1 cellular context compared by ENCODE assay signal in genomic region chr19:16111160-16111908, GRCh38.
A peak's percentile ranks its signal among the peaks of the same experiment; 100 is the strongest.
TF ChIP-seq lines count a peak whose summit lies in the region.

Gene RAB8A (plus strand): TSS chr19:16111889. CDS start chr19:16111902, 13 bp downstream.

TF ChIP-seq in GM12878, 131 proteins besides CTCF, POLR2A, EP300 and RAD21 (continued from another document):
- TF ChIP-seq MYB (IDR thresholded peaks at IDR 0.05; ENCODE audit: borderline replicate concordance, low read depth, low read length), result no peak
- TF ChIP-seq NFIC (IDR thresholded peaks at IDR 0.05; ENCODE audit: low read depth, low read length), result no peak
- TF ChIP-seq JUNB (IDR thresholded peaks at IDR 0.05), result no peak
- TF ChIP-seq RUNX3 (IDR thresholded peaks at IDR 0.05; ENCODE audit: low read length), result no peak; the same call in 1 of the 2 replicates
- TF ChIP-seq SUPT20H (IDR thresholded peaks at IDR 0.05; ENCODE audit: borderline replicate concordance, control insufficient read depth, low read depth, low read length), result no peak
- peak; percentile 71 for TF ChIP-seq LARP7 (IDR thresholded peaks at IDR 0.05)
